Comparison of ENCODE assay signal across 1 cellular context in the genomic region with DNA sequence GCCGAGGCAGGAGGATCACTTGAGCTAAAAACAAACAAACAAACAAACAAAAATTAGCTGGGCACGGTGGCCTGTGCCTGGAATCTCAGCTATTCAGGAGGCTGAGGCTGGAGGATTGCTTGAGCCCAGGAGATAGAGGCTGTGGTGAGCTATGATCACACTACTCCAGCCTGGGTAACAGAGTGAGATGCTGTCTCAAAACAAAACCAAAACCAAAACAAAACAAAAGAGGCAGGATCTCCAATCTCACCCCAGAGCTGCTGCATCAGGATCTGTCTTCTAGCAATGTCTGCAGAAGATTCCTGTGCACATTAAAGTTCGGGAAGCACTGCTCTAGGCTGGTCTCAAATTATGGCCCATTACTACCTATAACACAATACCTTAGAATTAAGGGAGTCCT.
TF ChIP-seq lines count a peak whose summit lies in the region.

No MANE protein-coding gene starts in this region.

TF ChIP-seq in H1, 55 proteins besides CTCF, POLR2A, EP300 and RAD21:
- TF ChIP-seq CEBPB (IDR thresholded peaks at IDR 0.05; ENCODE audit: low read depth, low read length) (no peak), TEAD4 (IDR thresholded peaks at IDR 0.05; ENCODE audit: low read depth, low read length) (no peak), PHF8 (conservative IDR thresholded peaks at IDR 0.05; ENCODE audit: low read depth, low read length) (no peak), TAF1 (IDR thresholded peaks at IDR 0.05; ENCODE audit: low read depth, low read length) (no peak), RXRA (IDR thresholded peaks at IDR 0.05; ENCODE audit: insufficient read depth, low read depth, low read length) (no peak), JUN (IDR thresholded peaks at IDR 0.05; ENCODE audit: low read depth, low read length) (no peak), HDAC6 (IDR thresholded peaks at IDR 0.05; ENCODE audit: low read depth, low read length) (no peak), SP2 (IDR thresholded peaks at IDR 0.05; ENCODE audit: low read length) (no peak), SAP30 (IDR thresholded peaks at IDR 0.05; ENCODE audit: insufficient read depth, insufficient replicate concordance, low read length) (no peak), NANOG (IDR thresholded peaks at IDR 0.05; ENCODE audit: insufficient read depth, low read depth, low read length, poor library complexity, severe bottlenecking) (no peak), NRF1 (IDR thresholded peaks at IDR 0.05; ENCODE audit: low read depth, low read length) (no peak), GABPA (IDR thresholded peaks at IDR 0.05; ENCODE audit: borderline replicate concordance, insufficient read depth, low read length) (no peak), KDM1A (IDR thresholded peaks at IDR 0.05; ENCODE audit: borderline replicate concordance, low read length) (no peak), RBBP5 (IDR thresholded peaks at IDR 0.05; ENCODE audit: borderline replicate concordance, low read depth, low read length) (no peak), CBX8 (IDR thresholded peaks at IDR 0.05; ENCODE audit: borderline replicate concordance, low read depth, low read length) (no peak), CTBP2 (IDR thresholded peaks at IDR 0.05; ENCODE audit: borderline replicate concordance, insufficient read depth, insufficient read length, low read length) (no peak), SIRT6 (IDR thresholded peaks at IDR 0.05; ENCODE audit: low read length) (no peak), HDAC2 (IDR thresholded peaks at IDR 0.05; ENCODE audit: borderline replicate concordance in 1 of 2, low read depth in 2 of 2, low read length in 2 of 2) (no peak), POLR2AphosphoS5 (IDR thresholded peaks at IDR 0.05; ENCODE audit: low read depth, low read length) (no peak), RNF2 (IDR thresholded peaks at IDR 0.05; ENCODE audit: borderline replicate concordance, low read depth, low read length, missing control alignments, poor library complexity, severe bottlenecking) (no peak)
TF ChIP-seq in H1: peak in this region for 0.
